ENCODE assay signal across 11 cellular contexts in genomic region chr6:7153807-7154206, GRCh38. TPM values are rescaled to one million over a fixed set of nuclear protein-coding genes. Genes with fewer than 3 reads are reported as not detected.
DNase-seq lines count a peak whose midpoint lies in the region; TF ChIP-seq lines count a peak whose summit lies in the region.
"Had no signal": no experiment of that assay in that cellular context is flagged by ENCODE, and none has a peak within 500 bp of the region (broad histone marks: within the 10 kb centered on the region; RNA-seq: fewer than 3 reads in every experiment).

No MANE protein-coding gene starts in this region.

- H3K4me2 ChIP-seq in OCI-LY3 (ENCODE audit: low read length) (peak overlapping the region; percentile 82), hepatocyte (no peak overlapping the region)

- H3K27ac Mint-ChIP-seq in activated naive CD4-positive, alpha-beta T cell treated with anti-CD3 and anti-CD28 coated beads for 36 hours = peak overlapping the region; percentile 65

- 83% methylated on average over 1 of the region's 1 CpG for WGBS in hepatocyte (ENCODE audit: low lambda C conversion rate, missing lambda C conversion rate)
- WGBS in thyroid gland, 2 donors = 68 to 73% methylated on average over 1 of the region's 1 CpG

- DNase-seq in activated naive CD4-positive, alpha-beta T cell treated with anti-CD3 and anti-CD28 coated beads for 36 hours = peak; percentile 46
- DNase-seq in activated naive CD4-positive, alpha-beta T cell treated with Interleukin-2 at 50 U/mL for 16 hours = no peak
- no peak for DNase-seq in hepatocyte (ENCODE audit: low spot score)
- DNase-seq in thyroid gland = no peak
- DNase-seq in effector CD8-positive, alpha-beta T cell (lab: John Stamatoyannopoulos, UW) = no peak
- DNase-seq in T-helper 1 cell = no peak
- DNase-seq in hepatic stellate cell (ENCODE audit: low spot score) = no peak
- DNase-seq: heart left ventricle had no signal

- CTCF ChIA-PET in activated naive CD4-positive, alpha-beta T cell treated with anti-CD3 and anti-CD28 coated beads for 36 hours (lab: Charles Lee) = interaction anchor here (0.9 to 1.8 kb wide), 6 partner anchors 9 to 45 kb away, joined by 3 to 6 read pairs (median 4); no protein-coding TSS in a partner anchor

- H3K9me3 Mint-ChIP-seq in activated naive CD4-positive, alpha-beta T cell treated with anti-CD3 and anti-CD28 coated beads for 36 hours = no peaks in the 10 kb centered on the region

- H3K4me3 ChIP-seq in OCI-LY3 (ENCODE audit: low read length) (peak overlapping the region; percentile 63), hepatocyte (no peak overlapping the region), thyroid gland (replicated peaks in 1 of 3) (no peak overlapping the region)
- H3K4me3 ChIP-seq: heart left ventricle, lung, SJSA1 had no signal

- TF ChIP-seq POLR2A in thyroid gland (IDR thresholded peaks at IDR 0.05) = no peak

- H3K27me3 ChIP-seq in OCI-LY3 (ENCODE audit: low read depth, low read length) (no peaks in the 10 kb centered on the region), hepatocyte (no peaks in the 10 kb centered on the region), thyroid gland (no peaks in the 10 kb centered on the region)
- H3K27me3 ChIP-seq: heart left ventricle, SJSA1 had no signal

- intact Hi-C loops in activated naive CD4-positive, alpha-beta T cell treated with anti-CD3 and anti-CD28 coated beads for 36 hours (cut with micrococcal nuclease) = loop anchor here (1.0 kb wide), 7 partner anchors 8 to 236 kb away; partner anchors contain the start of gene RREB1
- intact Hi-C loops in thyroid gland (cut with DNase I) = no loop called here

- peaks cover 2% of the 10 kb centered on the region for H3K36me3 Mint-ChIP-seq in activated naive CD4-positive, alpha-beta T cell treated with anti-CD3 and anti-CD28 coated beads for 36 hours (ENCODE audit: low read depth)

- H3K36me3 ChIP-seq in OCI-LY3 (replicated peaks; ENCODE audit: low read depth, low read length) (peaks cover 5% of the 10 kb centered on the region), hepatocyte (replicated peaks; ENCODE audit: insufficient read depth, low read depth) (no peaks in the 10 kb centered on the region), thyroid gland (no peaks in the 10 kb centered on the region)
- H3K36me3 ChIP-seq: heart left ventricle had no signal

- H3K9me3 ChIP-seq in OCI-LY3 (ENCODE audit: insufficient read depth, low read length) (no peaks in the 10 kb centered on the region), hepatocyte (ENCODE audit: low read depth) (no peaks in the 10 kb centered on the region), thyroid gland (no peaks in the 10 kb centered on the region)
- H3K9me3 ChIP-seq: heart left ventricle, SJSA1 had no signal

- H3K79me2 ChIP-seq in OCI-LY3 (ENCODE audit: low read length) (peaks cover 95% of the 10 kb centered on the region), hepatocyte (peaks cover 100% of the 10 kb centered on the region)

- H3K4me3 Mint-ChIP-seq in activated naive CD4-positive, alpha-beta T cell treated with anti-CD3 and anti-CD28 coated beads for 36 hours = no peak overlapping the region

- H3K27ac ChIP-seq in OCI-LY3 (ENCODE audit: low read length) = peak overlapping the region; percentile 57
- peak overlapping the region; percentile 68 for H3K27ac ChIP-seq in hepatocyte
- peak overlapping the region in 2 of 3 donors; percentile 86 to 90 for H3K27ac ChIP-seq in thyroid gland
- H3K27ac ChIP-seq: SJSA1 had no signal

- H3K4me1 ChIP-seq in OCI-LY3 (ENCODE audit: low read length) = peaks cover 65% of the 10 kb centered on the region
- peaks cover 28% of the 10 kb centered on the region for H3K4me1 ChIP-seq in hepatocyte (ENCODE audit: insufficient read depth)
- H3K4me1 ChIP-seq in thyroid gland = peaks cover 78 to 89% of the 10 kb centered on the region in 2 donors

- peaks cover 92% of the 10 kb centered on the region for H4K20me1 ChIP-seq in OCI-LY3 (ENCODE audit: insufficient read depth, low read length)
- H4K20me1 ChIP-seq in hepatocyte (ENCODE audit: insufficient read depth, poor library complexity, severe bottlenecking) = peaks cover 22% of the 10 kb centered on the region

- no peaks in the 10 kb centered on the region for H3K9me2 ChIP-seq in hepatocyte (replicated peaks; ENCODE audit: insufficient read depth)

- TF ChIP-seq CTCF in OCI-LY3 (IDR thresholded peaks at IDR 0.05; ENCODE audit: low read depth, low read length) = no peak
- no peak for TF ChIP-seq CTCF in hepatocyte (IDR thresholded peaks at IDR 0.05; ENCODE audit: poor library complexity)
- TF ChIP-seq CTCF in thyroid gland (IDR thresholded peaks at IDR 0.05) = no peak

- no peak overlapping the region for H2AFZ ChIP-seq in OCI-LY3 (ENCODE audit: low read depth, low read length)
- no peak overlapping the region for H2AFZ ChIP-seq in hepatocyte

- peaks cover 83% of the 10 kb centered on the region for H3K4me1 Mint-ChIP-seq in activated naive CD4-positive, alpha-beta T cell treated with anti-CD3 and anti-CD28 coated beads for 36 hours (ENCODE audit: low read depth)

- no peaks in the 10 kb centered on the region for H3K27me3 Mint-ChIP-seq in activated naive CD4-positive, alpha-beta T cell treated with anti-CD3 and anti-CD28 coated beads for 36 hours (ENCODE audit: low read depth)

- H3K9ac ChIP-seq in OCI-LY3 (ENCODE audit: low read length) = no peak overlapping the region

RNA-seq across cellular contexts. Expression of gene RREB1, which starts 46.0 kb away (rescaled TPM):
- total RNA-seq in activated naive CD4-positive, alpha-beta T cell treated with anti-CD3 and anti-CD28 coated beads for 36 hours = 10 to 100 TPM; 10.8 to 12.2 TPM
- 23.6 and 28.7 TPM in 2 replicates for total RNA-seq in hepatocyte
- polyA plus RNA-seq in hepatocyte = 15.2 and 19.7 TPM in 2 replicates
- total RNA-seq in thyroid gland = 10 to 100 TPM; 48.0 to 91.3 (median 57.1) TPM
